8 cellular contexts compared by ENCODE assay signal in genomic region chr19:36528194-36528920, GRCh38. TPM values are rescaled to one million over a fixed set of nuclear protein-coding genes. Genes with fewer than 3 reads are reported as not detected.
DNase-seq lines count a peak whose midpoint lies in the region; ATAC-seq, FAIRE-seq and TF ChIP-seq lines count a peak whose summit lies in the region.

Gene ZNF260, minus strand, starts transcription at chr19:36528271. Its CDS starts 13,033 bp downstream, at chr19:36515238.

- 0% methylated on average over 55 of the region's 55 CpGs for WGBS in pancreas, 2 donors

- H3K27ac ChIP-seq in cardiac muscle cell: peak within 1 kb of the TSS; percentile 95
- H3K27ac ChIP-seq in pancreas: peak within 1 kb of the TSS; percentile 25 to 93 (median 82)
- H3K27ac ChIP-seq in tibial artery: peak within 1 kb of the TSS; percentile 79 to 92

- peaks cover 21% of the 10 kb centered on the region for H3K36me3 ChIP-seq in adipocyte (ENCODE audit: control insufficient read depth, insufficient read depth, low read length, severe bottlenecking)
- peaks cover 3% of the 10 kb centered on the region for H3K36me3 ChIP-seq in cardiac muscle cell
- no peaks in the 10 kb centered on the region for H3K36me3 ChIP-seq in pancreas
- H3K36me3 ChIP-seq in tibial artery: peaks cover 20 to 44% (median 42%) of the 10 kb centered on the region in 3 donors

- no peaks in the 10 kb centered on the region for H3K27me3 ChIP-seq in adipocyte (replicated peaks; ENCODE audit: control insufficient read depth, insufficient read depth, low read length)
- no peaks in the 10 kb centered on the region for H3K27me3 ChIP-seq in cardiac muscle cell
- no peaks in the 10 kb centered on the region for H3K27me3 ChIP-seq in pancreas
- H3K27me3 ChIP-seq in tibial artery: no peaks in the 10 kb centered on the region

- ATAC-seq in HG02678 (IDR thresholded peaks at IDR 0.05; ENCODE audit: unreplicated experiment) (peak; percentile 89), pancreas (peak; percentile 96 to 98 (median 97))

- peak within 1 kb of the TSS; percentile 99 for H3K4me3 ChIP-seq in adipocyte (ENCODE audit: low read length)
- peak within 1 kb of the TSS; percentile 75 for H3K4me3 ChIP-seq in cardiac muscle cell
- H3K4me3 ChIP-seq in pancreas: peak within 1 kb of the TSS; percentile 48 to 69 (median 57)
- peak within 1 kb of the TSS; percentile 63 to 73 for H3K4me3 ChIP-seq in tibial artery

- TF ChIP-seq CTCF in cardiac muscle cell (IDR thresholded peaks at IDR 0.05; ENCODE audit: low read depth, low read length) (no peak), pancreas (IDR thresholded peaks at IDR 0.05) (no peak), tibial artery (IDR thresholded peaks at IDR 0.05) (no peak)

- DNase-seq in NCI-H1417 treated with DMSO at 0.1 percent for 48 hours (lab: John Stamatoyannopoulos, UW) (peak; percentile 83), SW 1271 (lab: John Stamatoyannopoulos, UW) (peak; percentile 89 to 91), adipocyte (ENCODE audit: low read depth) (peak; percentile 99), cardiac muscle cell (ENCODE audit: low read depth in 1 of 2, low spot score in 1 of 2) (peak; percentile 98 to 99), pancreas (peak; percentile 96 to 98 (median 97)), tibial artery (peak; percentile 97 to 98)

- peaks cover 14% of the 10 kb centered on the region for H3K4me1 ChIP-seq in adipocyte (ENCODE audit: control insufficient read depth, insufficient read depth, low read length)
- H3K4me1 ChIP-seq in cardiac muscle cell (ENCODE audit: low read depth): peaks cover 4% of the 10 kb centered on the region
- peaks cover 0 to 13% (median 9%) of the 10 kb centered on the region in 3 donors for H3K4me1 ChIP-seq in pancreas
- peaks cover 0 to 22% (median 16%) of the 10 kb centered on the region in 4 donors for H3K4me1 ChIP-seq in tibial artery

- FAIRE-seq in pancreas (lab: Jason Lieb, UNC): peak; percentile 57

- peak within 1 kb of the TSS; percentile 97 for H3K9ac ChIP-seq in adipocyte (ENCODE audit: low read length)

- TF ChIP-seq POLR2A in GM10847 (IDR thresholded peaks at IDR 0.05; ENCODE audit: extremely low read depth, insufficient read length): peak; percentile 49

- H3K9me3 ChIP-seq in adipocyte (ENCODE audit: control insufficient read depth, low read length) (peaks cover 22% of the 10 kb centered on the region), cardiac muscle cell (ENCODE audit: low read depth) (no peaks in the 10 kb centered on the region), pancreas (no peaks in the 10 kb centered on the region), tibial artery (peaks cover 0 to 49% (median 15%) of the 10 kb centered on the region in 3 donors)

- intact Hi-C loops in pancreas (cut with DNase I) (no loop called here), tibial artery (cut with DNase I; ENCODE audit: low total_unique reads) (no loop called here)

RNA-seq across cellular contexts. Expression of gene ZNF260, which starts in this region (rescaled TPM):
- total RNA-seq in cardiac muscle cell (10.5 and 12.3 TPM in 2 replicates), pancreas (1 to 10 TPM; 2.3 to 9.0 (median 3.7) TPM)
- polyA plus RNA-seq in cardiac muscle cell (17.5 and 32.0 TPM in 2 replicates), pancreas (1 to 10 TPM; 1.4 to 2.6 TPM)

Comparison
In these comparisons a context has a peak if more than half of its experiments do, and no peak if none do; other contexts are left out.
1. Peak in every context shown above with its lines: DNase-seq, ATAC-seq, H3K4me3 ChIP-seq and H3K27ac ChIP-seq.